In genomic region chrX:151396042-151396826, GRCh38 we compare ENCODE assay signal across 8 cellular contexts. TPM values are rescaled to one million over a fixed set of nuclear protein-coding genes. Genes with fewer than 3 reads are reported as not detected.
DNase-seq lines count a peak whose midpoint lies in the region; ATAC-seq and TF ChIP-seq lines count a peak whose summit lies in the region.

No MANE protein-coding gene starts in this region.

- in situ Hi-C loops in ACHN (cut with HindIII; ENCODE audit: low pct_ligation_motif_present, low pct_unique_long_range_greater_than_20kb, low sequenced_read_pairs) = no loop called here

- no peaks in the 10 kb centered on the region for H3K36me3 ChIP-seq in neuron (ENCODE audit: insufficient read depth, low read length)

- H3K9me3 ChIP-seq in neuron (ENCODE audit: low read length) = no peaks in the 10 kb centered on the region

- DNase-seq in ACHN (peak; percentile 26), NCI-H748 (lab: John Stamatoyannopoulos, UW; ENCODE audit: unreplicated experiment) (peak; percentile 97), fibroblast of the aortic adventitia (ENCODE audit: low read depth) (peak; percentile 69), iPS-NIHi7 (ENCODE audit: extremely low spot score) (no peak)
- peak; percentile 55 to 57 for DNase-seq in activated T-cell treated with anti-CD3 and anti-CD28 coated beads, Interleukin-2, amount 50 U/mL, for 48 hours

- TF ChIP-seq CTCF in fibroblast of the aortic adventitia (IDR thresholded peaks at IDR 0.05; ENCODE audit: insufficient read depth, low read length) = no peak

- peak overlapping the region; percentile 33 for H2AFZ ChIP-seq in neuron (ENCODE audit: low read depth, low read length)

- peaks cover 19% of the 10 kb centered on the region for H3K4me1 ChIP-seq in neuron (ENCODE audit: insufficient read depth, low read length)

- H3K27me3 ChIP-seq in neuron (ENCODE audit: insufficient read depth, low read length) = no peaks in the 10 kb centered on the region

- peak; percentile 10 for ATAC-seq in GM18858 (IDR thresholded peaks at IDR 0.05; ENCODE audit: unreplicated experiment)
- ATAC-seq in HG03064 (IDR thresholded peaks at IDR 0.05; ENCODE audit: low read depth, unreplicated experiment) = peak; percentile 28

- H3K4me3 ChIP-seq in fibroblast of the aortic adventitia (ENCODE audit: low read depth, low read length) = peak overlapping the region; percentile 64
- H3K4me3 ChIP-seq in neuron (ENCODE audit: low read length) = peak overlapping the region; percentile 71

RNA-seq across cellular contexts. Expression of gene VMA21, which starts 0.8 kb away (rescaled TPM):
- 28.9 and 78.9 TPM in 2 replicates for total RNA-seq in fibroblast of the aortic adventitia (ENCODE audit: low replicate concordance)
